In genomic region chr17:39701012-39701783, GRCh38 we compare ENCODE assay signal across 11 cellular contexts. TPM values are rescaled to one million over a fixed set of nuclear protein-coding genes. Genes with fewer than 3 reads are reported as not detected.
DNase-seq lines count a peak whose midpoint lies in the region; ATAC-seq and TF ChIP-seq lines count a peak whose summit lies in the region.
"Had no signal": no experiment of that assay in that cellular context is flagged by ENCODE, and none has a peak within 500 bp of the region (broad histone marks: within the 10 kb centered on the region; RNA-seq: fewer than 3 reads in every experiment).

No MANE protein-coding gene starts in this region.

- H3K36me3 ChIP-seq in SK-N-MC (ENCODE audit: insufficient read depth, low read length) (no peaks in the 10 kb centered on the region), gastroesophageal sphincter (no peaks in the 10 kb centered on the region)

- POLR2A ChIA-PET in CD4-positive, alpha-beta T cell (lab: Charles Lee) = interaction anchor here (0.9 kb wide), 1 partner anchor 14 kb away, joined by 3 read pairs; the partner anchor contains the start of gene PGAP3

- H3K4me3 ChIP-seq in AG10803 (ENCODE audit: low read length) = peak overlapping the region; percentile 72
- H3K4me3 ChIP-seq in SK-N-MC = peak overlapping the region; percentile 92
- peak overlapping the region; percentile 84 to 85 for H3K4me3 ChIP-seq in gastroesophageal sphincter

- peak overlapping the region; percentile 40 for H3K27ac Mint-ChIP-seq in osteocyte (ENCODE audit: unreplicated experiment)
- no peak overlapping the region for H3K27ac Mint-ChIP-seq in CD4-positive, alpha-beta T cell

- intact Hi-C loops in CD4-positive, alpha-beta T cell (cut with DNase I, micrococcal nuclease) = no loop called here

- H3K27me3 ChIP-seq in gastroesophageal sphincter = peaks cover 4% of the 10 kb centered on the region
- peaks cover 33% of the 10 kb centered on the region for H3K27me3 ChIP-seq in CD4-positive, alpha-beta T cell (ENCODE audit: control insufficient read depth, insufficient read depth, low read length)

- peak overlapping the region; percentile 84 for H3K9ac ChIP-seq in SK-N-MC (ENCODE audit: insufficient read length)

- WGBS in gastroesophageal sphincter (ENCODE audit: low coverage in 1 of 2), 2 donors = 23 to 45% methylated on average over 9 to 10 of the region's 10 CpGs

- H3K4me1 Mint-ChIP-seq in osteocyte (ENCODE audit: unreplicated experiment) = peaks cover 34% of the 10 kb centered on the region
- peaks cover 6% of the 10 kb centered on the region for H3K4me1 Mint-ChIP-seq in CD4-positive, alpha-beta T cell (ENCODE audit: low read depth)

- DNase-seq in AG10803 (ENCODE audit: low read depth) = no peak
- no peak for DNase-seq in SK-N-MC (ENCODE audit: low read depth, low spot score)
- no peak for DNase-seq in osteocyte (ENCODE audit: extremely low spot score, unreplicated experiment)
- DNase-seq in NCI-H1436 treated with DMSO at 0.1 percent for 48 hours (lab: John Stamatoyannopoulos, UW) = no peak
- no peak for DNase-seq in CD4-positive, alpha-beta T cell
- DNase-seq: activated CD4-positive, alpha-beta T cell treated with anti-CD3 and anti-CD28 coated beads, Interleukin-2, amount 50 U/mL, for 4 hours; NK-92 treated with Interleukin-12 subunit alpha and Interleukin-12 subunit beta, amount 100 ng/mL, for 24 hours; stimulated activated CD4-positive, alpha-beta T cell treated with anti-CD3 and anti-CD28 coated beads, Interleukin-2, amount 100 ng/mL, for 48 hours had no signal

- H3K4me3 Mint-ChIP-seq in osteocyte (ENCODE audit: unreplicated experiment) = peak overlapping the region; percentile 78
- no peak overlapping the region for H3K4me3 Mint-ChIP-seq in CD4-positive, alpha-beta T cell

- CTCF ChIA-PET in CD4-positive, alpha-beta T cell (lab: Charles Lee) = no interaction called here

- ATAC-seq in gastroesophageal sphincter (no peak), GM21360 (IDR thresholded peaks at IDR 0.05; ENCODE audit: unreplicated experiment) (no peak), GM21737 (IDR thresholded peaks at IDR 0.05; ENCODE audit: unreplicated experiment) (no peak)
- ATAC-seq in CD4-positive, alpha-beta T cell (ENCODE audit: poor library complexity) = no peak

- TF ChIP-seq POLR2A in gastroesophageal sphincter (IDR thresholded peaks at IDR 0.05) = no peak

- no peaks in the 10 kb centered on the region for H3K9me3 Mint-ChIP-seq in osteocyte (ENCODE audit: unreplicated experiment)
- no peaks in the 10 kb centered on the region for H3K9me3 Mint-ChIP-seq in CD4-positive, alpha-beta T cell

- H3K36me3 Mint-ChIP-seq in osteocyte (ENCODE audit: unreplicated experiment) = no peaks in the 10 kb centered on the region
- no peaks in the 10 kb centered on the region for H3K36me3 Mint-ChIP-seq in CD4-positive, alpha-beta T cell (ENCODE audit: low read depth)

- no peaks in the 10 kb centered on the region for H3K27me3 Mint-ChIP-seq in osteocyte (ENCODE audit: unreplicated experiment)
- peaks cover 34% of the 10 kb centered on the region for H3K27me3 Mint-ChIP-seq in CD4-positive, alpha-beta T cell

- no peak for TF ChIP-seq EP300 in gastroesophageal sphincter (IDR thresholded peaks at IDR 0.05)

- peaks cover 0 to 68% (median 15%) of the 10 kb centered on the region in 3 donors for H3K4me1 ChIP-seq in gastroesophageal sphincter

- H3K9me3 ChIP-seq in SK-N-MC (ENCODE audit: low read depth, low read length) = no peaks in the 10 kb centered on the region
- no peaks in the 10 kb centered on the region for H3K9me3 ChIP-seq in gastroesophageal sphincter
- no peaks in the 10 kb centered on the region for H3K9me3 ChIP-seq in CD4-positive, alpha-beta T cell (ENCODE audit: control insufficient read depth, low read length)

- TF ChIP-seq CTCF in AG10803 (conservative IDR thresholded peaks at IDR 0.05; ENCODE audit: low read length) = no peak
- TF ChIP-seq CTCF in gastroesophageal sphincter (IDR thresholded peaks at IDR 0.05) = no peak
- no peak for TF ChIP-seq CTCF in osteocyte (IDR thresholded peaks at IDR 0.05)
- no peak for TF ChIP-seq CTCF in CD4-positive, alpha-beta T cell (IDR thresholded peaks at IDR 0.05)

- H3K27ac ChIP-seq in SK-N-MC = no peak overlapping the region
- H3K27ac ChIP-seq in gastroesophageal sphincter = peak overlapping the region in 3 of 4 donors; percentile 86 to 90 (median 87)
- no peak overlapping the region for H3K27ac ChIP-seq in CD4-positive, alpha-beta T cell (ENCODE audit: low read depth, low read length)

RNA-seq across cellular contexts. Expression of gene ERBB2, which starts 1.3 kb away (rescaled TPM):
- total RNA-seq in gastroesophageal sphincter (10 to 100 TPM; 43.3 to 60.8 (median 48.2) TPM), osteocyte (66.2 and 69.9 TPM in 2 replicates)
- total RNA-seq in CD4-positive, alpha-beta T cell = 1 to 10 TPM; 2.4 to 4.6 TPM

RNA-seq across cellular contexts. Expression of gene PGAP3, which starts 13.3 kb away (rescaled TPM):
- total RNA-seq in gastroesophageal sphincter (10 to 100 TPM in 3 of 4 donors, 1 to 10 TPM in 1; 9.9 to 13.6 (median 11.1) TPM), osteocyte (33.8 and 35.3 TPM in 2 replicates)
- 10 to 100 TPM; 26.1 to 30.7 TPM for total RNA-seq in CD4-positive, alpha-beta T cell

RNA-seq across cellular contexts. Expression of gene MIEN1, which starts 29.1 kb away (rescaled TPM):
- total RNA-seq in gastroesophageal sphincter (10 to 100 TPM; 39.4 to 72.4 (median 45.2) TPM), osteocyte (48.4 and 52.7 TPM in 2 replicates)
- total RNA-seq in CD4-positive, alpha-beta T cell = 10 to 100 TPM; 31.5 to 32.3 TPM

RNA-seq across cellular contexts. Expression of gene PNMT, which starts 32.9 kb away (rescaled TPM):
- total RNA-seq in gastroesophageal sphincter (10 to 100 TPM in 1 of 4 donors, 1 to 10 TPM in 3; 6.7 to 11.7 (median 7.5) TPM), osteocyte (1.9 and 2.4 TPM in 2 replicates)
- total RNA-seq in CD4-positive, alpha-beta T cell = under 1 TPM in 1 of 2 experiments, not detected in 1; 0.47 TPM

RNA-seq across cellular contexts. Expression of gene TCAP, which starts 36.0 kb away (rescaled TPM):
- total RNA-seq in gastroesophageal sphincter = 1 to 10 TPM in 3 of 4 donors, under 1 TPM in 1; 0.25 to 3.6 (median 1.5) TPM
- 0.94 and 1.3 TPM in 2 replicates for total RNA-seq in osteocyte
- 1 to 10 TPM; 6.4 TPM for total RNA-seq in CD4-positive, alpha-beta T cell

Comparison
In these comparisons a context has a peak if more than half of its experiments do, and no peak if none do; other contexts are left out.
1. H3K27ac ChIP-seq: peak in gastroesophageal sphincter (3 of 4); none in SK-N-MC (single experiment) and CD4-positive, alpha-beta T cell (single experiment).
2. RNA of gene ERBB2, which starts 1.3 kb away (total RNA-seq): 66.2 to 69.9 TPM in osteocyte and 43.3 to 60.8 TPM in gastroesophageal sphincter; 2.4 to 4.6 TPM in CD4-positive, alpha-beta T cell; every median in the first group is over 4 times any median in the second.
3. Peak in every context shown above with its lines, with median percentiles within 50 percentile points of each other: H3K4me3 ChIP-seq.